ENCODE assay signal across 9 cellular contexts in the genomic region with DNA sequence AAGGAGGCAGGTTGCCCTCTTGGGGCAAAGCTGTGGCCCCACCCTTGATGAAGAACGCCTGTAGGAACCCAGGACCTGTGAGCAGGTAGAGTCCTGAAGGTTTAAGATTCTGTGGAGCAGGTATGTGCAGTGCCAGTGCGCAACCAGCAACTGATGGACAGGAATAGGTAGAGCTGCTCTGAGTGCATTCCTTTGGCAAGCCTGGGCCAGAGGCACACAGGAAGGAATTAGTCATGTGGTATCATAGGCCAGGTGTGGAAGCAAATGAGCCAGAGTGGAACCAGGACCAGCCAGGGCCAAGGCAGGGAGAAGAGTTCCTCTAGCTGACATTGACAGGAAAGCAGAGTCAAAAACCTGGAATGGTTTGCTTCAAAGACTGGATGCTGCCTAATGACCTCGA. TPM values are rescaled to one million over a fixed set of nuclear protein-coding genes. Genes with fewer than 3 reads are reported as not detected.
DNase-seq lines count a peak whose midpoint lies in the region; ATAC-seq and TF ChIP-seq lines count a peak whose summit lies in the region.
"Had no signal": no experiment of that assay in that cellular context is flagged by ENCODE, and none has a peak within 500 bp of the region (broad histone marks: within the 10 kb centered on the region; RNA-seq: fewer than 3 reads in every experiment).

No MANE protein-coding gene starts in this region.

- ATAC-seq in activated T-cell treated with anti-CD3 and anti-CD28 coated beads, Interleukin-2, amount 50 U/mL, for 4 hours = no peak
- ATAC-seq in RWPE2 (ENCODE audit: low read depth) (peak; percentile 98), foreskin keratinocyte (peak; percentile 98), HG03432 (IDR thresholded peaks at IDR 0.05; ENCODE audit: unreplicated experiment) (no peak)

- H3K36me3 ChIP-seq in RWPE2 (ENCODE audit: low read depth) (peaks cover 24% of the 10 kb centered on the region), suprapubic skin (no peaks in the 10 kb centered on the region)
- H3K36me3 ChIP-seq: ovary had no signal

- TF ChIP-seq EP300 in suprapubic skin (IDR thresholded peaks at IDR 0.05) = no peak

- H3K27me3 ChIP-seq in RWPE2 (ENCODE audit: insufficient read depth, poor library complexity, severe bottlenecking) = no peaks in the 10 kb centered on the region
- H3K27me3 ChIP-seq in foreskin keratinocyte = no peaks in the 10 kb centered on the region
- no peaks in the 10 kb centered on the region for H3K27me3 ChIP-seq in suprapubic skin
- H3K27me3 ChIP-seq: ovary had no signal

- WGBS in suprapubic skin = 66% methylated on average over 2 of the region's 3 CpGs

- H3K4me3 ChIP-seq in RWPE2 (ENCODE audit: severe bottlenecking) = no peak overlapping the region
- H3K4me3 ChIP-seq in suprapubic skin = no peak overlapping the region

- H3K4me1 ChIP-seq in RWPE2 (ENCODE audit: insufficient read depth, poor library complexity, severe bottlenecking) (peaks cover 26% of the 10 kb centered on the region), foreskin keratinocyte (peaks cover 22% of the 10 kb centered on the region), suprapubic skin (peaks cover 19% of the 10 kb centered on the region)

- no peak for TF ChIP-seq POLR2A in suprapubic skin (IDR thresholded peaks at IDR 0.05)

- H3K9me3 Mint-ChIP-seq in activated T-cell treated with anti-CD3 and anti-CD28 coated beads, Interleukin-2, amount 50 U/mL, for 4 hours = no peaks in the 10 kb centered on the region

- H3K36me3 Mint-ChIP-seq in activated T-cell treated with anti-CD3 and anti-CD28 coated beads, Interleukin-2, amount 50 U/mL, for 4 hours (ENCODE audit: insufficient read depth) = no peaks in the 10 kb centered on the region

- no peak for DNase-seq in activated T-cell treated with anti-CD3 and anti-CD28 coated beads, Interleukin-2, amount 50 U/mL, for 4 hours
- no peak for DNase-seq in activated T-cell treated with anti-CD3 and anti-CD28 coated beads, Interleukin-2, amount 50 U/mL, for 1 hour
- DNase-seq in RWPE2 (ENCODE audit: low spot score) (peak; percentile 91), foreskin keratinocyte (peak; percentile 99), suprapubic skin (ENCODE audit: low spot score in 2 of 2) (no peak), ecto neural progenitor cell (ENCODE audit: low spot score) (no peak), NCI-H2227 treated with DMSO at 0.1 percent for 48 hours (lab: John Stamatoyannopoulos, UW) (no peak)
- DNase-seq: ovary had no signal

- H3K9me3 ChIP-seq in RWPE2 (ENCODE audit: severe bottlenecking) (no peaks in the 10 kb centered on the region), suprapubic skin (no peaks in the 10 kb centered on the region)
- H3K9me3 ChIP-seq: ovary had no signal

- H3K27me3 Mint-ChIP-seq in activated T-cell treated with anti-CD3 and anti-CD28 coated beads, Interleukin-2, amount 50 U/mL, for 4 hours (ENCODE audit: low read depth) = no peaks in the 10 kb centered on the region

- TF ChIP-seq CTCF in RWPE2 (IDR thresholded peaks at IDR 0.05; ENCODE audit: poor library complexity, severe bottlenecking) (no peak), foreskin keratinocyte (conservative IDR thresholded peaks at IDR 0.05) (peak; percentile 42), suprapubic skin (IDR thresholded peaks at IDR 0.05) (no peak)

- peaks cover 23% of the 10 kb centered on the region for H3K4me1 Mint-ChIP-seq in activated T-cell treated with anti-CD3 and anti-CD28 coated beads, Interleukin-2, amount 50 U/mL, for 4 hours (ENCODE audit: low read depth)

- peak overlapping the region; percentile 78 for H3K4me3 Mint-ChIP-seq in activated T-cell treated with anti-CD3 and anti-CD28 coated beads, Interleukin-2, amount 50 U/mL, for 4 hours

- H3K27ac ChIP-seq in RWPE2 (ENCODE audit: poor library complexity, severe bottlenecking) (peak overlapping the region; percentile 88), foreskin keratinocyte (peak overlapping the region; percentile 71), suprapubic skin (peak overlapping the region; percentile 63)
- H3K27ac ChIP-seq: ovary had no signal

RNA-seq across cellular contexts. Expression of a gene that starts 1.4 kb away (rescaled TPM):
- 1 to 10 TPM; 1.2 to 1.6 (median 1.4) TPM for total RNA-seq in activated T-cell treated with anti-CD3 and anti-CD28 coated beads, Interleukin-2, amount 50 U/mL, for 4 hours
- total RNA-seq in foreskin keratinocyte = 1.9 and 2.3 TPM in 2 replicates
- 2.1 and 3.0 TPM in 2 replicates for polyA plus RNA-seq in foreskin keratinocyte
- total RNA-seq in suprapubic skin = not detected

RNA-seq across cellular contexts. Expression of a gene that starts 39.1 kb away (rescaled TPM):
- not detected for total RNA-seq in activated T-cell treated with anti-CD3 and anti-CD28 coated beads, Interleukin-2, amount 50 U/mL, for 4 hours
- total RNA-seq in foreskin keratinocyte (0.21 TPM in 1 of 2 replicates, not detected in the other), suprapubic skin (not detected)
- 0.11 and 0.14 TPM in 2 replicates for polyA plus RNA-seq in foreskin keratinocyte
- polyA plus RNA-seq: ovary had no signal

Comparison
In these comparisons a context has a peak if more than half of its experiments do, and no peak if none do; other contexts are left out.
1. ATAC-seq: peak in RWPE2 (single experiment) and foreskin keratinocyte (single experiment); none in activated T-cell treated with anti-CD3 and anti-CD28 coated beads, Interleukin-2, amount 50 U/mL, for 4 hours (0 of 2) and HG03432 (single experiment).
2. DNase-seq: peak in RWPE2 (single experiment) and foreskin keratinocyte (2 of 2); none in activated T-cell treated with anti-CD3 and anti-CD28 coated beads, Interleukin-2, amount 50 U/mL, for 4 hours (single experiment), activated T-cell treated with anti-CD3 and anti-CD28 coated beads, Interleukin-2, amount 50 U/mL, for 1 hour (single experiment), suprapubic skin (0 of 2), ecto neural progenitor cell (single experiment) and NCI-H2227 treated with DMSO at 0.1 percent for 48 hours (single experiment).
3. Peak in every context shown above with its lines, with median percentiles within 50 percentile points of each other: H3K27ac ChIP-seq.